In the genomic region with DNA sequence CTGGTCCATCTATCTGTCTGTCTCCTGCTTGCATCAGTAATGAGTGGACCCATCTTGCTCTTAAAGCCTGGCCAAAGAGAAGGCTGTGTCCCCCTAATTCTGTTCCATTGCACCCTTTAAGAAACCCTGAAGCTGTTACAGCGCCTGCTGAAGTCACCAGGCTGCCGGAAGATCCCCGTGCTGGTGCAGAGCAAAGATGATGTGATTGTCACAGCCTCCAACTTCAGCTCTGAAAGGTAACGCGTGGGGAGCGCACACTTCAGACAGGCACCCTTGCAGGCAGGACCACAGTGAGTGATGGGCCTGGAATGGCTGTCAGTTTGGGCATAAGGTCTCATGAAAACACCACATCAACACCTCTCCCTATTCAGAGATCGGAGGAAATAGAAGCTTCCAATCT, we compare ENCODE assay signal across 1 cellular context.
TF ChIP-seq lines count a peak whose summit lies in the region.

No MANE protein-coding gene starts in this region.

TF ChIP-seq in HepG2, 621 proteins besides CTCF, POLR2A, EP300 and RAD21:
- TF ChIP-seq SSRP1 (CRISPR knock-in tag; IDR thresholded peaks at IDR 0.05) (0 out of 2 replicates have a peak, but pooled peaks have one; percentile 23), ZNF251 (CRISPR knock-in tag; IDR thresholded peaks at IDR 0.05) (no peak), ZNF597 (CRISPR knock-in tag; IDR thresholded peaks at IDR 0.05) (no peak), ZNF746 (CRISPR knock-in tag; IDR thresholded peaks at IDR 0.05) (no peak), ARNT (IDR thresholded peaks at IDR 0.05) (no peak), HOXA5 (CRISPR knock-in tag; IDR thresholded peaks at IDR 0.05) (no peak)
